In genomic region chr15:87733522-87733921, GRCh38 we compare ENCODE assay signal across 24 cellular contexts.
"Had no signal": no experiment of that assay in that cellular context is flagged by ENCODE, and none has a peak within 500 bp of the region (broad histone marks: within the 10 kb centered on the region; RNA-seq: fewer than 3 reads in every experiment).

No MANE protein-coding gene starts in this region.

- H3K27ac ChIP-seq: heart right ventricle, hepatocyte, left lung, lower lobe of right lung, pancreas, prostate gland, sigmoid colon, spleen, tibial nerve, vagina had no signal

- H3K4me1 Mint-ChIP-seq: stimulated activated effector memory CD8-positive, alpha-beta T cell treated with anti-CD3 and anti-CD28 coated beads, Interleukin-12 subunit alpha, Interleukin-12 subunit beta, amount 100 ng/mL, for 72 hours had no signal

- H3K4me3 Mint-ChIP-seq: stimulated activated effector memory CD8-positive, alpha-beta T cell treated with anti-CD3 and anti-CD28 coated beads, Interleukin-12 subunit alpha, Interleukin-12 subunit beta, amount 100 ng/mL, for 72 hours; stimulated activated naive CD8-positive, alpha-beta T cell treated with anti-CD3 and anti-CD28 coated beads, Interleukin-15, Interleukin-2, amounts not matched to agents 100 ng/mL and 50 ng/mL, for 24 hours; type B pancreatic cell had no signal

- H3K36me3 ChIP-seq: heart right ventricle, left lung, lower lobe of right lung, pancreas, prostate gland, sigmoid colon, spleen, tibial nerve, vagina had no signal

- H3K4me3 ChIP-seq: heart right ventricle, hepatocyte, left lung, lower lobe of right lung, mucosa of descending colon, pancreas, prostate gland, sigmoid colon, spleen, tibial nerve, vagina had no signal

- H3K36me3 Mint-ChIP-seq: naive thymus-derived CD8-positive, alpha-beta T cell; stimulated activated effector memory CD8-positive, alpha-beta T cell treated with anti-CD3 and anti-CD28 coated beads, Interleukin-12 subunit alpha, Interleukin-12 subunit beta, amount 100 ng/mL, for 72 hours; type B pancreatic cell had no signal

- H3K9me3 ChIP-seq: heart right ventricle, left lung, lower lobe of right lung, mucosa of descending colon, pancreas, prostate gland, sigmoid colon, spleen, tibial nerve, vagina had no signal

- DNase-seq: heart right ventricle; left cardiac atrium; left lung; lower lobe of right lung; mammary epithelial cell; midbrain; mucosa of descending colon; naive thymus-derived CD8-positive, alpha-beta T cell; nucleus accumbens; pancreas; posterior cingulate gyrus; retina; right cardiac atrium; sigmoid colon; spleen; stimulated activated CD4-positive, alpha-beta T cell treated with anti-CD3 and anti-CD28 coated beads, Interleukin-4, amount 100 ng/mL, for 24 hours; stimulated activated naive CD4-positive, alpha-beta T cell had no signal

- H2AFZ ChIP-seq: hepatocyte had no signal

- H3K27ac Mint-ChIP-seq: stimulated activated effector memory CD8-positive, alpha-beta T cell treated with anti-CD3 and anti-CD28 coated beads, Interleukin-12 subunit alpha, Interleukin-12 subunit beta, amount 100 ng/mL, for 72 hours; stimulated activated naive CD8-positive, alpha-beta T cell treated with anti-CD3 and anti-CD28 coated beads, Interleukin-15, Interleukin-2, amounts not matched to agents 100 ng/mL and 50 ng/mL, for 24 hours; type B pancreatic cell had no signal

- H3K4me1 ChIP-seq: left lung, lower lobe of right lung, pancreas, prostate gland, sigmoid colon, vagina had no signal

- H3K9me3 Mint-ChIP-seq: stimulated activated naive CD8-positive, alpha-beta T cell treated with anti-CD3 and anti-CD28 coated beads, Interleukin-15, Interleukin-2, amounts not matched to agents 100 ng/mL and 50 ng/mL, for 24 hours; type B pancreatic cell had no signal

- H3K4me2 ChIP-seq: hepatocyte had no signal

- H3K27me3 Mint-ChIP-seq: stimulated activated naive CD8-positive, alpha-beta T cell treated with anti-CD3 and anti-CD28 coated beads, Interleukin-15, Interleukin-2, amounts not matched to agents 100 ng/mL and 50 ng/mL, for 24 hours had no signal

- ATAC-seq: left lung; lower lobe of right lung; mucosa of descending colon; naive thymus-derived CD8-positive, alpha-beta T cell; pancreas; stimulated activated effector memory CD8-positive, alpha-beta T cell treated with anti-CD3 and anti-CD28 coated beads, Interleukin-12 subunit alpha, Interleukin-12 subunit beta, amount 100 ng/mL, for 72 hours had no signal

- H3K27me3 ChIP-seq: heart right ventricle, hepatocyte, left lung, pancreas, sigmoid colon, spleen, tibial nerve, vagina had no signal
